ENCODE assay signal across 9 cellular contexts in the genomic region with DNA sequence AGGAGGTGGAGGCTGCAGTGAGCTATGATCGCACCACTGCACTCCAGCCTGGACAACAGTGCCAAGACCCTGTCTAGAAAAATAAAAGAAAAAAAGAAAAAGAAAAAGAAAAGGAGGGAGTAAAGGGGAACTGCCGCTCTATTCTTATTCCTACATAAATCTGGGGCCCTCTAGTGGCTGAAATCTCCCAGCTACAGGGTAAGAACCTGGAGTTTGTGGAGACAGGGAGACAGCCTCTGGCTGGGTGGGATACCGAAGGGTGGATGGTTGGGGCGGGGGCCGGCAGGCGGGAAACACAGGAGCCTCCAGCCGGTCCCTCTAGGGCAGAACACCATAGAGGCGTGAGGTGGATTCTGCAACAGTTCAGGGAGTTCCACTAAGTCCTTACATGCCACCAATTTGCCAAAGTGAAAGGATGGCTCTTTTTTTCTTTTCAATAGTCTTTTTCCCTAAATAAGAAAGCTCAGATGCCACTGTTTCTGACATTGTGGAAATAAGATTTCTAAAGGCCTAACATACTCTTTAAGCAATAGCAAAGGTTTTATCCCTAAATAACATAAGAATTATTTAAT.
DNase-seq lines count a peak whose midpoint lies in the region; ATAC-seq and TF ChIP-seq lines count a peak whose summit lies in the region.
"Had no signal": no experiment of that assay in that cellular context is flagged by ENCODE, and none has a peak within 500 bp of the region (broad histone marks: within the 10 kb centered on the region; RNA-seq: fewer than 3 reads in every experiment).

No MANE protein-coding gene starts in this region.

- H3K27me3 Mint-ChIP-seq in MCF 10A (ENCODE audit: insufficient read depth, unreplicated experiment) = no peaks in the 10 kb centered on the region
- no peaks in the 10 kb centered on the region for H3K27me3 Mint-ChIP-seq in activated CD8-positive, alpha-beta memory T cell treated with anti-CD3 and anti-CD28 coated beads, Interleukin-2, amount 10 ng/mL, durations not matched to agents 7 days and 5 days
- H3K27me3 Mint-ChIP-seq: activated naive CD8-positive, alpha-beta T cell treated with anti-CD3 and anti-CD28 coated beads, Interleukin-2, amount 10 ng/mL, durations not matched to agents 7 days and 5 days had no signal

- no TSS peak for BruUV-seq in MCF 10A (replicated peaks; lab: Mats Ljungman, UMichigan)

- CTCF ChIA-PET in MCF 10A (lab: Yijun Ruan, JAX) = interaction anchor here (0.6 to 1.4 kb wide), 8 partner anchors 15 to 660 kb away, joined by 3 to 4 read pairs (median 3); no protein-coding TSS in a partner anchor
- CTCF ChIA-PET in activated CD8-positive, alpha-beta memory T cell treated with anti-CD3 and anti-CD28 coated beads, Interleukin-2, amount 10 ng/mL, durations not matched to agents 7 days and 5 days (lab: Charles Lee) = interaction anchor here (0.7 to 1.7 kb wide), 6 partner anchors 8 to 131 kb away, joined by 3 to 4 read pairs (median 4); no protein-coding TSS in a partner anchor

- POLR2A ChIA-PET in MCF 10A (lab: Yijun Ruan, JAX) = interaction anchor here (0.7 kb wide), 1 partner anchor 194 kb away, joined by 3 read pairs; no protein-coding TSS in a partner anchor

- no peaks in the 10 kb centered on the region for H3K4me1 Mint-ChIP-seq in MCF 10A (ENCODE audit: insufficient read depth, unreplicated experiment)
- peaks cover under 1% of the 10 kb centered on the region for H3K4me1 Mint-ChIP-seq in activated CD8-positive, alpha-beta memory T cell treated with anti-CD3 and anti-CD28 coated beads, Interleukin-2, amount 10 ng/mL, durations not matched to agents 7 days and 5 days

- no peaks in the 10 kb centered on the region for H3K4me1 ChIP-seq in breast epithelium

- peak; percentile 47 for TF ChIP-seq CTCF in MCF 10A (IDR thresholded peaks at IDR 0.05; ENCODE audit: unreplicated experiment)
- peak in 1 of 3 donors; percentile 16 for TF ChIP-seq CTCF in breast epithelium (IDR thresholded peaks at IDR 0.05)
- TF ChIP-seq CTCF in foreskin fibroblast (IDR thresholded peaks at IDR 0.05; ENCODE audit: low read depth, low read length) = peak; percentile 79
- peak; percentile 86 for TF ChIP-seq CTCF in retinal pigment epithelial cell (conservative IDR thresholded peaks at IDR 0.05; ENCODE audit: low read depth, low read length)

- no peak for ATAC-seq in HG03378 (IDR thresholded peaks at IDR 0.05; ENCODE audit: unreplicated experiment)
- no peak for ATAC-seq in activated CD8-positive, alpha-beta memory T cell treated with anti-CD3 and anti-CD28 coated beads, Interleukin-2, amount 10 ng/mL, durations not matched to agents 7 days and 5 days

- peaks cover 88% of the 10 kb centered on the region for H3K36me3 Mint-ChIP-seq in MCF 10A (ENCODE audit: insufficient read depth, unreplicated experiment)
- H3K36me3 Mint-ChIP-seq in activated CD8-positive, alpha-beta memory T cell treated with anti-CD3 and anti-CD28 coated beads, Interleukin-2, amount 10 ng/mL, durations not matched to agents 7 days and 5 days = no peaks in the 10 kb centered on the region

- no peak overlapping the region for H3K27ac Mint-ChIP-seq in MCF 10A (ENCODE audit: low read depth, unreplicated experiment)
- H3K27ac Mint-ChIP-seq in activated CD8-positive, alpha-beta memory T cell treated with anti-CD3 and anti-CD28 coated beads, Interleukin-2, amount 10 ng/mL, durations not matched to agents 7 days and 5 days = no peak overlapping the region
- H3K27ac Mint-ChIP-seq: activated naive CD8-positive, alpha-beta T cell treated with anti-CD3 and anti-CD28 coated beads, Interleukin-2, amount 10 ng/mL, durations not matched to agents 7 days and 5 days had no signal

- H3K4me3 Mint-ChIP-seq in MCF 10A (ENCODE audit: unreplicated experiment) = no peak overlapping the region
- H3K4me3 Mint-ChIP-seq in activated CD8-positive, alpha-beta memory T cell treated with anti-CD3 and anti-CD28 coated beads, Interleukin-2, amount 10 ng/mL, durations not matched to agents 7 days and 5 days = no peak overlapping the region
- H3K4me3 Mint-ChIP-seq: activated naive CD8-positive, alpha-beta T cell treated with anti-CD3 and anti-CD28 coated beads, Interleukin-2, amount 10 ng/mL, durations not matched to agents 7 days and 5 days had no signal

- DNase-seq in MCF 10A (ENCODE audit: unreplicated experiment) (peak; percentile 34), breast epithelium (ENCODE audit: low spot score in 2 of 2) (no peak), RPMI8226 (peak; percentile 36), foreskin fibroblast (peak in 1 of 2 donors; percentile 70), retinal pigment epithelial cell (ENCODE audit: low read depth) (no peak)
- DNase-seq in activated CD8-positive, alpha-beta memory T cell treated with anti-CD3 and anti-CD28 coated beads, Interleukin-2, amount 10 ng/mL, durations not matched to agents 7 days and 5 days = no peak
- DNase-seq in activated effector memory CD4-positive, alpha-beta T cell treated with anti-CD3 and anti-CD28 coated beads, Interleukin-2, amount 50 U/mL, for 16 hours = no peak
- DNase-seq: activated naive CD8-positive, alpha-beta T cell treated with anti-CD3 and anti-CD28 coated beads, Interleukin-2, amount 10 ng/mL, durations not matched to agents 7 days and 5 days had no signal

- H3K9me3 Mint-ChIP-seq in MCF 10A (ENCODE audit: unreplicated experiment) = no peaks in the 10 kb centered on the region
- no peaks in the 10 kb centered on the region for H3K9me3 Mint-ChIP-seq in activated CD8-positive, alpha-beta memory T cell treated with anti-CD3 and anti-CD28 coated beads, Interleukin-2, amount 10 ng/mL, durations not matched to agents 7 days and 5 days (ENCODE audit: low read depth)
- H3K9me3 Mint-ChIP-seq: activated naive CD8-positive, alpha-beta T cell treated with anti-CD3 and anti-CD28 coated beads, Interleukin-2, amount 10 ng/mL, durations not matched to agents 7 days and 5 days had no signal

- intact Hi-C loops in MCF 10A (cut with micrococcal nuclease) (no loop called here), breast epithelium (cut with DNase I; ENCODE audit: low total_unique reads) (no loop called here)

- H3K27ac ChIP-seq in breast epithelium = no peak overlapping the region

- H3K4me3 ChIP-seq in breast epithelium (no peak overlapping the region), foreskin fibroblast (ENCODE audit: low read depth in 1 of 2, low read length in 2 of 2) (no peak overlapping the region), retinal pigment epithelial cell (ENCODE audit: low read length) (no peak overlapping the region)

- no peaks in the 10 kb centered on the region for H3K36me3 ChIP-seq in breast epithelium

- no peak for TF ChIP-seq POLR2A in breast epithelium (IDR thresholded peaks at IDR 0.05)

- H3K27me3 ChIP-seq in breast epithelium = no peaks in the 10 kb centered on the region

- H3K9me3 ChIP-seq in breast epithelium = no peaks in the 10 kb centered on the region

Comparison
In these comparisons a context has a peak if more than half of its experiments do, and no peak if none do; other contexts are left out.
1. DNase-seq: peak in MCF 10A (single experiment) and RPMI8226 (single experiment); none in breast epithelium (0 of 2), retinal pigment epithelial cell (single experiment), activated CD8-positive, alpha-beta memory T cell treated with anti-CD3 and anti-CD28 coated beads, Interleukin-2, amount 10 ng/mL, durations not matched to agents 7 days and 5 days (single experiment) and activated effector memory CD4-positive, alpha-beta T cell treated with anti-CD3 and anti-CD28 coated beads, Interleukin-2, amount 50 U/mL, for 16 hours (single experiment).